Comparison of ENCODE assay signal across 1 cellular context in the genomic region with DNA sequence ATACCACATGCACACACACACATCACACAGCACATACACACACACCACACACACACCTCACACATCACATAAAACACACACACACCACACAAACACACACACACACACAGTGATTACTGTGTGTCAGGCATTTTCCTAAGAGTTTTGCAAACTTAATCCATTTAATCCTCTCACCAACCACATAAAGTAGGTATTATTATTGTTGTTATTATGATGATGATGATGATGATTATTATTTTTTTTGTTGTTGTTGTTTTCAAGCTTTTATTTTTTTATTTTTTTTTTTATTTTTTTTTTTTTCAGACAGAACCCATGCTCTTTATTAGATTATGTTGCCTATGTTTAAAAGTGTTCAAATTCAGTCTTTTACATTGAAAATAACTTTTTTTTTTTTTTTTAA.
A peak's percentile ranks its signal among the peaks of the same experiment; 100 is the strongest.
TF ChIP-seq lines count a peak whose summit lies in the region.

No MANE protein-coding gene starts in this region.

TF ChIP-seq in HepG2, 621 proteins besides CTCF, POLR2A, EP300 and RAD21:
- TF ChIP-seq ZNF646 (CRISPR knock-in tag; IDR thresholded peaks at IDR 0.05): 0 out of 2 replicates have a peak, but pooled peaks have one; percentile 9
- TF ChIP-seq, protein P1, sequence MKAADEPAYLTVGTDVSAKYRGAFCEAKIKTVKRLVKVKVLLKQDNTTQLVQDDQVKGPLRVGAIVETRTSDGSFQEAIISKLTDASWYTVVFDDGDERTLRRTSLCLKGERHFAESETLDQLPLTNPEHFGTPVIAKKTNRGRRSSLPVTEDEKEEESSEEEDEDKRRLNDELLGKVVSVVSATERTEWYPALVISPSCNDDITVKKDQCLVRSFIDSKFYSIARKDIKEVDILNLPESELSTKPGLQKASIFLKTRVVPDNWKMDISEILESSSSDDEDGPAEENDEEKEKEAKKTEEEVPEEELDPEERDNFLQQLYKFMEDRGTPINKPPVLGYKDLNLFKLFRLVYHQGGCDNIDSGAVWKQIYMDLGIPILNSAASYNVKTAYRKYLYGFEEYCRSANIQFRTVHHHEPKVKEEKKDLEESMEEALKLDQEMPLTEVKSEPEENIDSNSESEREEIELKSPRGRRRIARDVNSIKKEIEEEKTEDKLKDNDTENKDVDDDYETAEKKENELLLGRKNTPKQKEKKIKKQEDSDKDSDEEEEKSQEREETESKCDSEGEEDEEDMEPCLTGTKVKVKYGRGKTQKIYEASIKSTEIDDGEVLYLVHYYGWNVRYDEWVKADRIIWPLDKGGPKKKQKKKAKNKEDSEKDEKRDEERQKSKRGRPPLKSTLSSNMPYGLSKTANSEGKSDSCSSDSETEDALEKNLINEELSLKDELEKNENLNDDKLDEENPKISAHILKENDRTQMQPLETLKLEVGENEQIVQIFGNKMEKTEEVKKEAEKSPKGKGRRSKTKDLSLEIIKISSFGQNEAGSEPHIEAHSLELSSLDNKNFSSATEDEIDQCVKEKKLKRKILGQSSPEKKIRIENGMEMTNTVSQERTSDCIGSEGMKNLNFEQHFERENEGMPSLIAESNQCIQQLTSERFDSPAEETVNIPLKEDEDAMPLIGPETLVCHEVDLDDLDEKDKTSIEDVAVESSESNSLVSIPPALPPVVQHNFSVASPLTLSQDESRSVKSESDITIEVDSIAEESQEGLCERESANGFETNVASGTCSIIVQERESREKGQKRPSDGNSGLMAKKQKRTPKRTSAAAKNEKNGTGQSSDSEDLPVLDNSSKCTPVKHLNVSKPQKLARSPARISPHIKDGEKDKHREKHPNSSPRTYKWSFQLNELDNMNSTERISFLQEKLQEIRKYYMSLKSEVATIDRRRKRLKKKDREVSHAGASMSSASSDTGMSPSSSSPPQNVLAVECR (CRISPR knock-in tag; IDR thresholded peaks at IDR 0.05; ENCODE audit: borderline replicate concordance): no peak
